ENCODE assay signal across 24 cellular contexts in genomic region chr3:81980566-81981494, GRCh38.
DNase-seq lines count a peak whose midpoint lies in the region; ATAC-seq, FAIRE-seq and TF ChIP-seq lines count a peak whose summit lies in the region.
"Had no signal": no experiment of that assay in that cellular context is flagged by ENCODE, and none has a peak within 500 bp of the region (broad histone marks: within the 10 kb centered on the region; RNA-seq: fewer than 3 reads in every experiment).

No MANE protein-coding gene starts in this region.

- no peak for TF ChIP-seq RAD21 in Ishikawa (IDR thresholded peaks at IDR 0.05; ENCODE audit: low read depth)

- H2AFZ ChIP-seq in keratinocyte (ENCODE audit: control insufficient read depth, low read length), result peak overlapping the region; percentile 74
- H2AFZ ChIP-seq: parathyroid adenoma had no signal

- H4K20me1 ChIP-seq in keratinocyte (ENCODE audit: control insufficient read depth, extremely low read depth, insufficient read depth, low read length), result no peaks in the 10 kb centered on the region

- FAIRE-seq in keratinocyte (lab: Jason Lieb, UNC), result no peak

- no peaks in the 10 kb centered on the region for H3K79me2 ChIP-seq in keratinocyte (ENCODE audit: control insufficient read depth, insufficient read depth, low read length)
- H3K79me2 ChIP-seq: parathyroid adenoma had no signal

- intact Hi-C loops in left cardiac atrium (cut with DNase I) (no loop called here), sciatic nerve (cut with DNase I) (no loop called here)

- no peaks in the 10 kb centered on the region for H3K4me1 ChIP-seq in keratinocyte (ENCODE audit: control insufficient read depth, extremely low read depth, insufficient read depth, low read length)
- H3K4me1 ChIP-seq: colonic mucosa, heart left ventricle, parathyroid adenoma, upper lobe of right lung had no signal

- H3K9ac ChIP-seq in keratinocyte (ENCODE audit: control insufficient read depth, extremely low read depth, insufficient read depth, low read length), result no peak overlapping the region
- H3K9ac ChIP-seq: parathyroid adenoma had no signal

- dilution Hi-C loops in keratinocyte (cut with MboI; ENCODE audit: extremely low pct_ligation_motif_present, low sequenced_read_pairs), result no loop called here

- no peak for TF ChIP-seq CTCF in keratinocyte (optimal IDR thresholded peaks at IDR 0.05 in 1 of 3, IDR thresholded peaks at IDR 0.05 in 1 of 3, conservative IDR thresholded peaks at IDR 0.05 in 1 of 3; ENCODE audit: extremely low read depth in 1 of 3, insufficient read depth in 2 of 3, low read length in 3 of 3)

- no peak for TF ChIP-seq EP300 in Ishikawa (IDR thresholded peaks at IDR 0.05; ENCODE audit: borderline replicate concordance)

- H3K36me3 ChIP-seq in keratinocyte (ENCODE audit: control insufficient read depth in 2 of 2, extremely low read depth in 1 of 2, insufficient read depth in 2 of 2, low read length in 2 of 2), result no peaks in the 10 kb centered on the region
- H3K36me3 ChIP-seq: colonic mucosa, heart left ventricle, upper lobe of right lung had no signal

- no peaks in the 10 kb centered on the region for H3K27me3 ChIP-seq in keratinocyte (ENCODE audit: control insufficient read depth, extremely low read depth, insufficient read depth, low read length)
- H3K27me3 ChIP-seq: colonic mucosa, heart left ventricle, upper lobe of right lung had no signal

- H3K4me2 ChIP-seq in keratinocyte (ENCODE audit: control insufficient read depth, extremely low read depth, insufficient read depth, low read depth, low read length), result peak overlapping the region; percentile 46

- no peaks in the 10 kb centered on the region for H3K9me3 ChIP-seq in keratinocyte (ENCODE audit: control insufficient read depth, low read depth, low read length)
- H3K9me3 ChIP-seq: colonic mucosa, heart left ventricle, upper lobe of right lung had no signal

- no peak overlapping the region for H3K27ac ChIP-seq in keratinocyte (ENCODE audit: control insufficient read depth, insufficient read depth, low read length)
- H3K27ac ChIP-seq: colonic mucosa, heart left ventricle, parathyroid adenoma, SK-N-MC, upper lobe of right lung, VCaP had no signal

- no peak overlapping the region for H3K4me3 ChIP-seq in keratinocyte (ENCODE audit: control insufficient read depth in 2 of 3, extremely low read depth in 1 of 3, insufficient read depth in 2 of 3, low read depth in 1 of 3, low read length in 3 of 3)
- H3K4me3 ChIP-seq: colonic mucosa, heart left ventricle, SK-N-MC, upper lobe of right lung had no signal

- H3K9me1 ChIP-seq in keratinocyte (ENCODE audit: control insufficient read depth, extremely low read depth, insufficient read depth, low read length), result no peaks in the 10 kb centered on the region

- DNase-seq in ELR (ENCODE audit: low read depth) (peak; percentile 12), SW480 (ENCODE audit: low spot score) (peak; percentile 46), keratinocyte (ENCODE audit: low read depth, low spot score) (no peak), AML-193 (lab: John Stamatoyannopoulos, UW) (no peak), left cardiac atrium (no peak), sciatic nerve (ENCODE audit: low spot score) (no peak)
- no peak for DNase-seq in activated CD4-positive, alpha-beta T cell treated with anti-CD3 and anti-CD28 coated beads for 1 hour
- DNase-seq: activated CD4-positive, alpha-beta T cell treated with anti-CD3 and anti-CD28 coated beads, Interleukin-2, amount 50 U/mL, for 4 hours; activated CD8-positive, alpha-beta memory T cell treated with anti-CD3 and anti-CD28 coated beads, Interleukin-2, amount 50 U/mL, for 4 hours; activated naive CD8-positive, alpha-beta T cell treated with anti-CD3 and anti-CD28 coated beads, Interleukin-2, amount 10 ng/mL, durations not matched to agents 7 days and 5 days; C1 segment of cervical spinal cord; colonic mucosa; heart left ventricle; natural killer cell; NCI-H1694 treated with DMSO at 0.1 percent for 48 hours; NCI-H82; T-helper 2 cell; upper lobe of right lung had no signal

- ATAC-seq in left cardiac atrium, result no peak
- no peak for ATAC-seq in sciatic nerve
- ATAC-seq: activated T-helper 17 cell treated with anti-CD3 and anti-CD28 coated beads, Interleukin-2, amount 50 U/mL, for 72 hours; heart left ventricle; left lobe of liver; natural killer cell; upper lobe of right lung had no signal

TF ChIP-seq in Ishikawa, 13 proteins besides CTCF, POLR2A, EP300 and RAD21:
- TF ChIP-seq, protein P1, sequence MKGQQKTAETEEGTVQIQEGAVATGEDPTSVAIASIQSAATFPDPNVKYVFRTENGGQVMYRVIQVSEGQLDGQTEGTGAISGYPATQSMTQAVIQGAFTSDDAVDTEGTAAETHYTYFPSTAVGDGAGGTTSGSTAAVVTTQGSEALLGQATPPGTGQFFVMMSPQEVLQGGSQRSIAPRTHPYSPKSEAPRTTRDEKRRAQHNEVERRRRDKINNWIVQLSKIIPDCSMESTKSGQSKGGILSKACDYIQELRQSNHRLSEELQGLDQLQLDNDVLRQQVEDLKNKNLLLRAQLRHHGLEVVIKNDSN (IDR thresholded peaks at IDR 0.05), result no peak
- TF ChIP-seq NFIC (IDR thresholded peaks at IDR 0.05) (peak; percentile 46), FOXM1 (IDR thresholded peaks at IDR 0.05; ENCODE audit: borderline replicate concordance, low read depth) (no peak)

Comparison
In these comparisons a context has a peak if more than half of its experiments do, and no peak if none do; other contexts are left out.
1. DNase-seq: peak in ELR (single experiment) and SW480 (single experiment); none in keratinocyte (single experiment), AML-193 (0 of 2), activated CD4-positive, alpha-beta T cell treated with anti-CD3 and anti-CD28 coated beads for 1 hour (single experiment), left cardiac atrium (single experiment) and sciatic nerve (single experiment).